1 cellular context compared by ENCODE assay signal in genomic region chr12:55068416-55069010, GRCh38.
A peak's percentile ranks its signal among the peaks of the same experiment; 100 is the strongest.
TF ChIP-seq lines count a peak whose summit lies in the region.

No MANE protein-coding gene starts in this region.

TF ChIP-seq in GM12878, 131 proteins besides CTCF, POLR2A, EP300 and RAD21 (continued from another document):
- no peak for TF ChIP-seq CEBPZ (IDR thresholded peaks at IDR 0.05; ENCODE audit: low read depth, low read length)
- TF ChIP-seq RCOR1 (conservative IDR thresholded peaks at IDR 0.05; ENCODE audit: low read depth, low read length): no peak
- no peak for TF ChIP-seq ATF2 (IDR thresholded peaks at IDR 0.05; ENCODE audit: low read length)
- TF ChIP-seq ZNF274 (IDR thresholded peaks at IDR 0.05; ENCODE audit: insufficient read depth, insufficient read length): no peak
- TF ChIP-seq YY1 (IDR thresholded peaks at IDR 0.05; ENCODE audit: low read depth, low read length): peak; percentile 61; the same call in 1 of the 2 replicates
- TF ChIP-seq ZBTB11 (CRISPR knock-in tag; IDR thresholded peaks at IDR 0.05): no peak
